1 cellular context compared by ENCODE assay signal in the genomic region with DNA sequence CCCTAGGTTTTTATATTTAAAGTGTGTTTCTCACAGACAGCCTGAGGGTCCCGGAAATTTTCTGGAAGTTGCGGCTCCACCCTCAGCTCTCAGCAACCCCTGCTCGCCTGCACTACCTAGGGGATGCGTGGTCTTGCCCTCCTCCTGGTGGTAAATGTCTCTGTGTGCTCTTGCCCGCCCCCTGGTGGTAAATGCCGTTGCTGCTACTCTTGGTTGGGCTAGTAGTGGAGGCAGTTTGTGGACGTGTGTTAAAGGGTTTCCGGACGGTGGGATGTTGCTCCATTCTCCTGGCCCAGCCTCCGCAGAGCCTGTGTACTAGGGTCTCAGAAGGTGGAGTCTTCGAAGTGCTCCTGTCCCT.
TF ChIP-seq lines count a peak whose summit lies in the region.

No MANE protein-coding gene starts in this region.

TF ChIP-seq in HEK293, 187 proteins besides CTCF, POLR2A, EP300 and RAD21 (continued from another document):
- TF ChIP-seq ZNF449 (tag by site-specific recombination; IDR thresholded peaks at IDR 0.05) (0 out of 2 replicates have a peak, but pooled peaks have one; percentile 22), GFI1B (tag by site-specific recombination; IDR thresholded peaks at IDR 0.05) (no peak), ZNF2 (tag by site-specific recombination; IDR thresholded peaks at IDR 0.05) (peak; percentile 60; the same call in 1 of the 2 replicates), ZNF791 (tag by site-specific recombination; IDR thresholded peaks at IDR 0.05) (no peak), ZNF777 (tag by site-specific recombination; IDR thresholded peaks at IDR 0.05; ENCODE audit: borderline replicate concordance) (peak; percentile 13; the same call in 1 of the 2 replicates), ZBTB17 (tag by site-specific recombination; IDR thresholded peaks at IDR 0.05) (no peak), ZNF707 (tag by site-specific recombination; IDR thresholded peaks at IDR 0.05) (peak; percentile 56; the same call in 1 of the 2 replicates), ZNF558 (tag by site-specific recombination; IDR thresholded peaks at IDR 0.05) (no peak), ZNF548 (tag by site-specific recombination; IDR thresholded peaks at IDR 0.05) (no peak), ZNF23 (tag by site-specific recombination; IDR thresholded peaks at IDR 0.05; ENCODE audit: borderline replicate concordance) (no peak), RBAK (tag by site-specific recombination; IDR thresholded peaks at IDR 0.05) (no peak), PRDM10 (tag by site-specific recombination; IDR thresholded peaks at IDR 0.05) (peak; percentile 55), ZNF19 (tag by site-specific recombination; IDR thresholded peaks at IDR 0.05; ENCODE audit: low read depth) (no peak), ZBTB48 (tag by site-specific recombination; IDR thresholded peaks at IDR 0.05) (no peak), ZNF600 (tag by site-specific recombination; IDR thresholded peaks at IDR 0.05) (0 out of 2 replicates have a peak, but pooled peaks have one; percentile 27), ZNF302 (tag by site-specific recombination; IDR thresholded peaks at IDR 0.05; ENCODE audit: low read depth) (no peak), YY1 (tag by site-specific recombination; IDR thresholded peaks at IDR 0.05) (no peak), KLF9 (tag by site-specific recombination; IDR thresholded peaks at IDR 0.05; ENCODE audit: low read depth) (no peak), ZNF404 (tag by site-specific recombination; IDR thresholded peaks at IDR 0.05) (no peak), ZBTB1 (tag by site-specific recombination; IDR thresholded peaks at IDR 0.05) (no peak), ZNF768 (tag by site-specific recombination; IDR thresholded peaks at IDR 0.05) (no peak), ZNF596 (tag by site-specific recombination; IDR thresholded peaks at IDR 0.05) (no peak), ZNF157 (tag by site-specific recombination; IDR thresholded peaks at IDR 0.05) (no peak), MZF1 (tag by site-specific recombination; IDR thresholded peaks at IDR 0.05; ENCODE audit: borderline replicate concordance) (no peak), ZEB2 (tag by site-specific recombination; IDR thresholded peaks at IDR 0.05) (no peak), EGR2 (tag by site-specific recombination; IDR thresholded peaks at IDR 0.05; ENCODE audit: low read depth) (0 out of 2 replicates have a peak, but pooled peaks have one; percentile 20), SP7 (tag by site-specific recombination; IDR thresholded peaks at IDR 0.05) (peak; percentile 63), ZNF10 (tag by site-specific recombination; IDR thresholded peaks at IDR 0.05) (no peak), ZNF114 (tag by site-specific recombination; IDR thresholded peaks at IDR 0.05) (no peak), HOXC10 (CRISPR knock-in tag; IDR thresholded peaks at IDR 0.05) (no peak), ZBTB44 (tag by site-specific recombination; IDR thresholded peaks at IDR 0.05) (no peak), SALL2 (tag by site-specific recombination; IDR thresholded peaks at IDR 0.05; ENCODE audit: borderline replicate concordance) (no peak), BCL6B (tag by site-specific recombination; IDR thresholded peaks at IDR 0.05) (no peak), PATZ1 (tag by site-specific recombination; IDR thresholded peaks at IDR 0.05) (0 out of 2 replicates have a peak, but pooled peaks have one; percentile 23)
- TF ChIP-seq, protein P1, sequence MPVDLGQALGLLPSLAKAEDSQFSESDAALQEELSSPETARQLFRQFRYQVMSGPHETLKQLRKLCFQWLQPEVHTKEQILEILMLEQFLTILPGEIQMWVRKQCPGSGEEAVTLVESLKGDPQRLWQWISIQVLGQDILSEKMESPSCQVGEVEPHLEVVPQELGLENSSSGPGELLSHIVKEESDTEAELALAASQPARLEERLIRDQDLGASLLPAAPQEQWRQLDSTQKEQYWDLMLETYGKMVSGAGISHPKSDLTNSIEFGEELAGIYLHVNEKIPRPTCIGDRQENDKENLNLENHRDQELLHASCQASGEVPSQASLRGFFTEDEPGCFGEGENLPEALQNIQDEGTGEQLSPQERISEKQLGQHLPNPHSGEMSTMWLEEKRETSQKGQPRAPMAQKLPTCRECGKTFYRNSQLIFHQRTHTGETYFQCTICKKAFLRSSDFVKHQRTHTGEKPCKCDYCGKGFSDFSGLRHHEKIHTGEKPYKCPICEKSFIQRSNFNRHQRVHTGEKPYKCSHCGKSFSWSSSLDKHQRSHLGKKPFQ (tag by site-specific recombination; IDR thresholded peaks at IDR 0.05): no peak
- TF ChIP-seq, protein P2, sequence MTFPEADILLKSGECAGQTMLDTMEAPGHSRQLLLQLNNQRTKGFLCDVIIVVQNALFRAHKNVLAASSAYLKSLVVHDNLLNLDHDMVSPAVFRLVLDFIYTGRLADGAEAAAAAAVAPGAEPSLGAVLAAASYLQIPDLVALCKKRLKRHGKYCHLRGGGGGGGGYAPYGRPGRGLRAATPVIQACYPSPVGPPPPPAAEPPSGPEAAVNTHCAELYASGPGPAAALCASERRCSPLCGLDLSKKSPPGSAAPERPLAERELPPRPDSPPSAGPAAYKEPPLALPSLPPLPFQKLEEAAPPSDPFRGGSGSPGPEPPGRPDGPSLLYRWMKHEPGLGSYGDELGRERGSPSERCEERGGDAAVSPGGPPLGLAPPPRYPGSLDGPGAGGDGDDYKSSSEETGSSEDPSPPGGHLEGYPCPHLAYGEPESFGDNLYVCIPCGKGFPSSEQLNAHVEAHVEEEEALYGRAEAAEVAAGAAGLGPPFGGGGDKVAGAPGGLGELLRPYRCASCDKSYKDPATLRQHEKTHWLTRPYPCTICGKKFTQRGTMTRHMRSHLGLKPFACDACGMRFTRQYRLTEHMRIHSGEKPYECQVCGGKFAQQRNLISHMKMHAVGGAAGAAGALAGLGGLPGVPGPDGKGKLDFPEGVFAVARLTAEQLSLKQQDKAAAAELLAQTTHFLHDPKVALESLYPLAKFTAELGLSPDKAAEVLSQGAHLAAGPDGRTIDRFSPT (tag by site-specific recombination; IDR thresholded peaks at IDR 0.05): no peak
- TF ChIP-seq, protein P3, sequence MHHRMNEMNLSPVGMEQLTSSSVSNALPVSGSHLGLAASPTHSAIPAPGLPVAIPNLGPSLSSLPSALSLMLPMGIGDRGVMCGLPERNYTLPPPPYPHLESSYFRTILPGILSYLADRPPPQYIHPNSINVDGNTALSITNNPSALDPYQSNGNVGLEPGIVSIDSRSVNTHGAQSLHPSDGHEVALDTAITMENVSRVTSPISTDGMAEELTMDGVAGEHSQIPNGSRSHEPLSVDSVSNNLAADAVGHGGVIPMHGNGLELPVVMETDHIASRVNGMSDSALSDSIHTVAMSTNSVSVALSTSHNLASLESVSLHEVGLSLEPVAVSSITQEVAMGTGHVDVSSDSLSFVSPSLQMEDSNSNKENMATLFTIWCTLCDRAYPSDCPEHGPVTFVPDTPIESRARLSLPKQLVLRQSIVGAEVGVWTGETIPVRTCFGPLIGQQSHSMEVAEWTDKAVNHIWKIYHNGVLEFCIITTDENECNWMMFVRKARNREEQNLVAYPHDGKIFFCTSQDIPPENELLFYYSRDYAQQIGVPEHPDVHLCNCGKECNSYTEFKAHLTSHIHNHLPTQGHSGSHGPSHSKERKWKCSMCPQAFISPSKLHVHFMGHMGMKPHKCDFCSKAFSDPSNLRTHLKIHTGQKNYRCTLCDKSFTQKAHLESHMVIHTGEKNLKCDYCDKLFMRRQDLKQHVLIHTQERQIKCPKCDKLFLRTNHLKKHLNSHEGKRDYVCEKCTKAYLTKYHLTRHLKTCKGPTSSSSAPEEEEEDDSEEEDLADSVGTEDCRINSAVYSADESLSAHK (tag by site-specific recombination; IDR thresholded peaks at IDR 0.05): no peak
- TF ChIP-seq, protein P4, sequence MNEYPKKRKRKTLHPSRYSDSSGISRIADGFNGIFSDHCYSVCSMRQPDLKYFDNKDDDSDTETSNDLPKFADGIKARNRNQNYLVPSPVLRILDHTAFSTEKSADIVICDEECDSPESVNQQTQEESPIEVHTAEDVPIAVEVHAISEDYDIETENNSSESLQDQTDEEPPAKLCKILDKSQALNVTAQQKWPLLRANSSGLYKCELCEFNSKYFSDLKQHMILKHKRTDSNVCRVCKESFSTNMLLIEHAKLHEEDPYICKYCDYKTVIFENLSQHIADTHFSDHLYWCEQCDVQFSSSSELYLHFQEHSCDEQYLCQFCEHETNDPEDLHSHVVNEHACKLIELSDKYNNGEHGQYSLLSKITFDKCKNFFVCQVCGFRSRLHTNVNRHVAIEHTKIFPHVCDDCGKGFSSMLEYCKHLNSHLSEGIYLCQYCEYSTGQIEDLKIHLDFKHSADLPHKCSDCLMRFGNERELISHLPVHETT (tag by site-specific recombination; IDR thresholded peaks at IDR 0.05): no peak
- TF ChIP-seq, protein P5, sequence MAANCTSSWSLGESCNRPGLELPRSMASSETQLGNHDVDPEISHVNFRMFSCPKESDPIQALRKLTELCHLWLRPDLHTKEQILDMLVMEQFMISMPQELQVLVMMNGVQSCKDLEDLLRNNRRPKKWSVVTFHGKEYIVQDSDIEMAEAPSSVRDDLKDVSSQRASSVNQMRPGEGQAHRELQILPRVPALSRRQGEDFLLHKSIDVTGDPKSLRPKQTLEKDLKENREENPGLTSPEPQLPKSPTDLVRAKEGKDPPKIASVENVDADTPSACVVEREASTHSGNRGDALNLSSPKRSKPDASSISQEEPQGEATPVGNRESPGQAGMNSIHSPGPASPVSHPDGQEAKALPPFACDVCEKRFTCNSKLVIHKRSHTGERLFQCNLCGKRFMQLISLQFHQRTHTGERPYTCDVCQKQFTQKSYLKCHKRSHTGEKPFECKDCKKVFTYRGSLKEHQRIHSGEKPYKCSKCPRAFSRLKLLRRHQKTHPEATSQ (tag by site-specific recombination; IDR thresholded peaks at IDR 0.05): no peak
TF ChIP-seq in HEK293: peak in this region for 14.
